In the genomic region with DNA sequence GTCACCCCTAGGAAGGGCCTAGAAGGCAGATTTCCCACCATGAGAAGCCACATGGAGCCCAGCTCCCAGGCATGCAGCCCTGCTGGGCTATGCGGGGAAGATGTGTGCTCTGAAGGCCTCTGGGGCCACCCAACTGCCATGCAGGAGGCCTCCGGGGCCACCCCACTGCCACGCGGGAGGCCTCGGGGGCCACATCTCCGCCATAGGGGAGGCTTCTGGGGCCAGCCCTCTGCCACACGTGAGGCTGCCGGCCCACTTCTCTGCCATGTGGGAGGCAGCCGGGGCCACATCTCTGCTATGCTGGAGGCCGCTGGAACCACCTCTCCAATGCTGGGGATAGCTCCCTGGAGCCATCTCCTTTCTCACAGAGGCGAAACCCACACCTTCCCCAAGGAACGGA, we compare ENCODE assay signal across 25 cellular contexts.
"Had no signal": no experiment of that assay in that cellular context is flagged by ENCODE, and none has a peak within 500 bp of the region (broad histone marks: within the 10 kb centered on the region; RNA-seq: fewer than 3 reads in every experiment).

No MANE protein-coding gene starts in this region.

- FAIRE-seq: HepG2, RCC 7860 had no signal

- H3K4me1 ChIP-seq: SJSA1 had no signal

- H3K27ac ChIP-seq: SJSA1, SK-N-MC had no signal

- H3K36me3 ChIP-seq: MG63, SJSA1 had no signal

- H3K4me3 ChIP-seq: MG63, SJSA1, SK-N-MC had no signal

- ATAC-seq: HepG2 had no signal

- H3K9me3 ChIP-seq: MG63 had no signal

- DNase-seq: IMR-90, Karpas-422, KG1, MG63, NCI-H1092, NCI-H1105 treated with DMSO at 0.1 percent for 48 hours, NCI-H1417 treated with DMSO at 0.1 percent for 48 hours, NCI-H146, NCI-H1694 treated with DMSO at 0.1 percent for 48 hours, NCI-H1930, NCI-H2081, NCI-H2107, NCI-H2227 treated with DMSO at 0.1 percent for 48 hours, NCI-H446, NCI-H510A, NCI-H524 treated with DMSO at 0.1 percent for 48 hours, NCI-H69, NCI-H774, Right ventricle myocardium superior, RPMI8226, SIG-M5 had no signal

- H3K27me3 ChIP-seq: MG63, SJSA1 had no signal
